Comparison of ENCODE assay signal across 8 cellular contexts in genomic region chr9:92947268-92948031, GRCh38. TPM values are rescaled to one million over a fixed set of nuclear protein-coding genes. Genes with fewer than 3 reads are reported as not detected.
DNase-seq lines count a peak whose midpoint lies in the region; ATAC-seq and TF ChIP-seq lines count a peak whose summit lies in the region.

Gene FGD3 (plus strand): TSS chr9:92947523. CDS start chr9:92976257, 28,734 bp downstream.

- TF ChIP-seq EP300 in gastroesophageal sphincter (IDR thresholded peaks at IDR 0.05) = no peak

- no peaks in the 10 kb centered on the region for H3K36me3 ChIP-seq in gastroesophageal sphincter

- H3K9me3 ChIP-seq in gastroesophageal sphincter = no peaks in the 10 kb centered on the region

- intact Hi-C loops in posterior vena cava (cut with DNase I) = no loop called here

- peaks cover 49% of the 10 kb centered on the region for H3K27me3 ChIP-seq in gastroesophageal sphincter

- H3K4me1 ChIP-seq in gastroesophageal sphincter = peaks cover 0 to 14% (median 0%) of the 10 kb centered on the region in 3 donors

- H3K4me1 Mint-ChIP-seq in activated T-cell treated with anti-CD3 and anti-CD28 coated beads, Interleukin-2, amount 50 U/mL, for 4 hours (ENCODE audit: low read depth) = peaks cover 56% of the 10 kb centered on the region

- in situ Hi-C loops in GM13977 (cut with MboI; ENCODE audit: low pct_unique_long_range_greater_than_20kb, low sequenced_read_pairs, unreplicated experiment) = no loop called here

- peak; percentile 25 for DNase-seq in EL
- peak; percentile 85 for DNase-seq in NCI-H345 (lab: John Stamatoyannopoulos, UW)
- DNase-seq in activated T-cell treated with anti-CD3 and anti-CD28 coated beads, Interleukin-2, amount 50 U/mL, for 4 hours = peak; percentile 31
- DNase-seq in omental fat pad (ENCODE audit: low spot score) = no peak
- DNase-seq in posterior vena cava (ENCODE audit: low spot score) = no peak
- DNase-seq in GM13977 (ENCODE audit: low spot score) = no peak

- no peak for TF ChIP-seq POLR2A in gastroesophageal sphincter (IDR thresholded peaks at IDR 0.05)

- H3K4me3 Mint-ChIP-seq in activated T-cell treated with anti-CD3 and anti-CD28 coated beads, Interleukin-2, amount 50 U/mL, for 4 hours = peak within 1 kb of the TSS; percentile 88

- H3K36me3 Mint-ChIP-seq in activated T-cell treated with anti-CD3 and anti-CD28 coated beads, Interleukin-2, amount 50 U/mL, for 4 hours (ENCODE audit: insufficient read depth) = no peaks in the 10 kb centered on the region

- H3K27me3 Mint-ChIP-seq in activated T-cell treated with anti-CD3 and anti-CD28 coated beads, Interleukin-2, amount 50 U/mL, for 4 hours (ENCODE audit: low read depth) = no peaks in the 10 kb centered on the region

- 2% methylated on average over 6 of the region's 36 CpGs; no CpG with 5 or more reads in 1 of the 2 donors for WGBS in gastroesophageal sphincter (ENCODE audit: low coverage in 1 of 2), 2 donors

- no peak within 1 kb of the TSS for H3K27ac ChIP-seq in gastroesophageal sphincter

- peak; percentile 91 to 93 for ATAC-seq in activated T-cell treated with anti-CD3 and anti-CD28 coated beads, Interleukin-2, amount 50 U/mL, for 4 hours
- ATAC-seq in gastroesophageal sphincter (peak; percentile 58), omental fat pad (ENCODE audit: low FRiP score) (peak; percentile 51), HG03025 (IDR thresholded peaks at IDR 0.05; ENCODE audit: low FRiP score, unreplicated experiment) (no peak)

- H3K4me3 ChIP-seq in gastroesophageal sphincter = peak within 1 kb of the TSS; percentile 42 to 49

- no peaks in the 10 kb centered on the region for H3K9me3 Mint-ChIP-seq in activated T-cell treated with anti-CD3 and anti-CD28 coated beads, Interleukin-2, amount 50 U/mL, for 4 hours

- TF ChIP-seq CTCF in gastroesophageal sphincter (IDR thresholded peaks at IDR 0.05) (no peak), omental fat pad (IDR thresholded peaks at IDR 0.05) (no peak), GM13977 (IDR thresholded peaks at IDR 0.05; ENCODE audit: extremely low read depth, insufficient read depth, missing control alignments) (no peak)

RNA-seq across cellular contexts. Expression of gene FGD3, which starts in this region (rescaled TPM):
- 10 to 100 TPM; 32.5 to 36.3 (median 32.6) TPM for total RNA-seq in activated T-cell treated with anti-CD3 and anti-CD28 coated beads, Interleukin-2, amount 50 U/mL, for 4 hours
- total RNA-seq in gastroesophageal sphincter (1 to 10 TPM; 1.7 to 4.2 (median 3.3) TPM), omental fat pad (10 to 100 TPM in 2 of 4 donors, 1 to 10 TPM in 2; 5.4 to 26.5 (median 8.9) TPM), posterior vena cava (1 to 10 TPM; 6.3 to 7.5 TPM)

Comparison
In these comparisons a context has a peak if more than half of its experiments do, and no peak if none do; other contexts are left out.
1. DNase-seq: peak in EL (single experiment), NCI-H345 (single experiment) and activated T-cell treated with anti-CD3 and anti-CD28 coated beads, Interleukin-2, amount 50 U/mL, for 4 hours (single experiment); none in omental fat pad (single experiment), posterior vena cava (single experiment) and GM13977 (single experiment).